Comparison of ENCODE assay signal across 1 cellular context in the genomic region with DNA sequence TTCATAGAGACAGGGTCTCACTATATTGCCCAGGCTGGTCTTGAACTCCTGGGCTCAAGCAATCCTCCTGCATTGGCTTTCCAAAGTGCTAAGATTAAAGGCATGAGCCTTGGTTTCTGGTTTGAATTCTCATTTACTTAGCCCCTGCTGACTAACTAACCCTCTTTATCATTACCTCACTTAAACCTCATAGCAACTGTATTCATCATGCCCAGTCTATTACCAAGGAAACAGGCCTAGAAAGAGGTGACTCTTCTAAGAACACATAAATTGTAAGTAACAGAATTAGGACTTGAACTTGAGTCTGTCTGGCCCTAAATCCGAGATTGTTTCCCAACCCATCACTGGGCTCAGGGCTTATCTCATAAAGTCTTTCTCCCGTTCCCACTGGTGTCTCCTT.
TF ChIP-seq lines count a peak whose summit lies in the region.

No MANE protein-coding gene starts in this region.

TF ChIP-seq in WTC11, 78 proteins besides CTCF, POLR2A, EP300 and RAD21 (continued from another document):
- no peak for TF ChIP-seq ZNF281 (CRISPR knock-in tag; IDR thresholded peaks at IDR 0.05)
- TF ChIP-seq, protein P1, sequence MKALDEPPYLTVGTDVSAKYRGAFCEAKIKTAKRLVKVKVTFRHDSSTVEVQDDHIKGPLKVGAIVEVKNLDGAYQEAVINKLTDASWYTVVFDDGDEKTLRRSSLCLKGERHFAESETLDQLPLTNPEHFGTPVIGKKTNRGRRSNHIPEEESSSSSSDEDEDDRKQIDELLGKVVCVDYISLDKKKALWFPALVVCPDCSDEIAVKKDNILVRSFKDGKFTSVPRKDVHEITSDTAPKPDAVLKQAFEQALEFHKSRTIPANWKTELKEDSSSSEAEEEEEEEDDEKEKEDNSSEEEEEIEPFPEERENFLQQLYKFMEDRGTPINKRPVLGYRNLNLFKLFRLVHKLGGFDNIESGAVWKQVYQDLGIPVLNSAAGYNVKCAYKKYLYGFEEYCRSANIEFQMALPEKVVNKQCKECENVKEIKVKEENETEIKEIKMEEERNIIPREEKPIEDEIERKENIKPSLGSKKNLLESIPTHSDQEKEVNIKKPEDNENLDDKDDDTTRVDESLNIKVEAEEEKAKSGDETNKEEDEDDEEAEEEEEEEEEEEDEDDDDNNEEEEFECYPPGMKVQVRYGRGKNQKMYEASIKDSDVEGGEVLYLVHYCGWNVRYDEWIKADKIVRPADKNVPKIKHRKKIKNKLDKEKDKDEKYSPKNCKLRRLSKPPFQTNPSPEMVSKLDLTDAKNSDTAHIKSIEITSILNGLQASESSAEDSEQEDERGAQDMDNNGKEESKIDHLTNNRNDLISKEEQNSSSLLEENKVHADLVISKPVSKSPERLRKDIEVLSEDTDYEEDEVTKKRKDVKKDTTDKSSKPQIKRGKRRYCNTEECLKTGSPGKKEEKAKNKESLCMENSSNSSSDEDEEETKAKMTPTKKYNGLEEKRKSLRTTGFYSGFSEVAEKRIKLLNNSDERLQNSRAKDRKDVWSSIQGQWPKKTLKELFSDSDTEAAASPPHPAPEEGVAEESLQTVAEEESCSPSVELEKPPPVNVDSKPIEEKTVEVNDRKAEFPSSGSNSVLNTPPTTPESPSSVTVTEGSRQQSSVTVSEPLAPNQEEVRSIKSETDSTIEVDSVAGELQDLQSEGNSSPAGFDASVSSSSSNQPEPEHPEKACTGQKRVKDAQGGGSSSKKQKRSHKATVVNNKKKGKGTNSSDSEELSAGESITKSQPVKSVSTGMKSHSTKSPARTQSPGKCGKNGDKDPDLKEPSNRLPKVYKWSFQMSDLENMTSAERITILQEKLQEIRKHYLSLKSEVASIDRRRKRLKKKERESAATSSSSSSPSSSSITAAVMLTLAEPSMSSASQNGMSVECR (CRISPR knock-in tag; IDR thresholded peaks at IDR 0.05; ENCODE audit: borderline replicate concordance), result no peak
- TF ChIP-seq ZNF138 (CRISPR knock-in tag; conservative IDR thresholded peaks at IDR 0.05), result no peak
- no peak for TF ChIP-seq TEAD1 (CRISPR knock-in tag; IDR thresholded peaks at IDR 0.05)
- no peak for TF ChIP-seq GRHL2 (CRISPR knock-in tag; IDR thresholded peaks at IDR 0.05; ENCODE audit: insufficient replicate concordance, severe bottlenecking)
- TF ChIP-seq, protein P2, sequence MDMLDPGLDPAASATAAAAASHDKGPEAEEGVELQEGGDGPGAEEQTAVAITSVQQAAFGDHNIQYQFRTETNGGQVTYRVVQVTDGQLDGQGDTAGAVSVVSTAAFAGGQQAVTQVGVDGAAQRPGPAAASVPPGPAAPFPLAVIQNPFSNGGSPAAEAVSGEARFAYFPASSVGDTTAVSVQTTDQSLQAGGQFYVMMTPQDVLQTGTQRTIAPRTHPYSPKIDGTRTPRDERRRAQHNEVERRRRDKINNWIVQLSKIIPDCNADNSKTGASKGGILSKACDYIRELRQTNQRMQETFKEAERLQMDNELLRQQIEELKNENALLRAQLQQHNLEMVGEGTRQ (CRISPR knock-in tag; IDR thresholded peaks at IDR 0.05), result no peak
- TF ChIP-seq FOXP1 (CRISPR knock-in tag; IDR thresholded peaks at IDR 0.05; ENCODE audit: borderline replicate concordance), result no peak
